1 cellular context compared by ENCODE assay signal in genomic region chr15:36958611-36959010, GRCh38.
TF ChIP-seq lines count a peak whose summit lies in the region.

No MANE protein-coding gene starts in this region.

TF ChIP-seq in HepG2, 621 proteins besides CTCF, POLR2A, EP300 and RAD21:
- TF ChIP-seq CCDC6 (CRISPR knock-in tag; IDR thresholded peaks at IDR 0.05) (no peak), STAG1 (CRISPR knock-in tag; IDR thresholded peaks at IDR 0.05) (no peak), ZNF782 (CRISPR knock-in tag; IDR thresholded peaks at IDR 0.05; ENCODE audit: borderline replicate concordance) (no peak), SPEN (CRISPR knock-in tag; IDR thresholded peaks at IDR 0.05; ENCODE audit: low read depth) (no peak), ZNF317 (CRISPR knock-in tag; IDR thresholded peaks at IDR 0.05) (no peak), SRSF4 (IDR thresholded peaks at IDR 0.05; ENCODE audit: low read depth, low read length, poor library complexity, severe bottlenecking) (no peak), JARID2 (CRISPR knock-in tag; IDR thresholded peaks at IDR 0.05; ENCODE audit: insufficient replicate concordance) (no peak), ARHGAP35 (CRISPR knock-in tag; IDR thresholded peaks at IDR 0.05; ENCODE audit: borderline replicate concordance) (no peak)
TF ChIP-seq in HepG2: peak in this region for 0.
